16 cellular contexts compared by ENCODE assay signal in the genomic region with DNA sequence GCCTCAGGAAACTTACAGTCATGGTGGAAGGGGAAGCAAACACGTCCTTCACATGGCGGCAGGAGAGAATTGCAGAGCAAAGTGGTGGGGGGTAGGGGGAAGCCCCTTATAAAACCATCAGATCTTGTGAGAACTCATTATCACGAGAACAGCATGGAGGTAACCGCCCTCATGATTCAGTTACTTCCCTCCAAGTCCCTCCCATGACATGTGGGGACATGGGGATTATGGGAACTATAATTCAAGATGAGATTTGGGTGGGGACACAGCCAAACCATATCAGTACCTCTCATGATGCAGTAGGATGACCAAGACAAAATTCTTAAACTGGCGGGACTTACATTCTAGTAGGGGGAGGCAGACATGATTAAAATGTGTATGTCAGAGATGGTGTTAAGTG. TPM values are rescaled to one million over a fixed set of nuclear protein-coding genes. Genes with fewer than 3 reads are reported as not detected.
DNase-seq lines count a peak whose midpoint lies in the region; ATAC-seq and TF ChIP-seq lines count a peak whose summit lies in the region.
"Had no signal": no experiment of that assay in that cellular context is flagged by ENCODE, and none has a peak within 500 bp of the region (broad histone marks: within the 10 kb centered on the region; RNA-seq: fewer than 3 reads in every experiment).

No MANE protein-coding gene starts in this region.

- POLR2A ChIA-PET in activated CD4-positive, alpha-beta memory T cell treated with anti-CD3 and anti-CD28 coated beads, Interleukin-2, amount 10 ng/mL, durations not matched to agents 7 days and 5 days (lab: Charles Lee), result interaction anchor here (0.8 to 2.2 kb wide), 8 partner anchors 8 to 79 kb away, joined by 3 to 29 read pairs (median 4); no protein-coding TSS in a partner anchor

- H3K27me3 Mint-ChIP-seq in stimulated activated naive CD8-positive, alpha-beta T cell treated with anti-CD3 and anti-CD28 coated beads, Interleukin-15, amount 100 ng/mL, for 72 hours, result no peaks in the 10 kb centered on the region
- H3K27me3 Mint-ChIP-seq in activated CD4-positive, alpha-beta memory T cell treated with anti-CD3 and anti-CD28 coated beads, Interleukin-2, amount 10 ng/mL, durations not matched to agents 7 days and 5 days, result no peaks in the 10 kb centered on the region
- H3K27me3 Mint-ChIP-seq in endothelial cell (ENCODE audit: unreplicated experiment), result peaks cover 2% of the 10 kb centered on the region

- CTCF ChIA-PET in activated CD4-positive, alpha-beta memory T cell treated with anti-CD3 and anti-CD28 coated beads, Interleukin-2, amount 10 ng/mL, durations not matched to agents 7 days and 5 days (lab: Charles Lee), result interaction anchor here (1.0 to 2.2 kb wide), 6 partner anchors 10 to 312 kb away, joined by 3 to 15 read pairs (median 4); no protein-coding TSS in a partner anchor

- DNase-seq in stimulated activated naive CD8-positive, alpha-beta T cell treated with anti-CD3 and anti-CD28 coated beads, Interleukin-15, Interleukin-2, amounts not matched to agents 100 U/mL and 50 U/mL, for 24 hours, result peak; percentile 19
- DNase-seq in stimulated activated naive CD8-positive, alpha-beta T cell treated with anti-CD3 and anti-CD28 coated beads, Interleukin-15, amount 100 ng/mL, for 72 hours, result no peak
- no peak for DNase-seq in activated CD4-positive, alpha-beta memory T cell treated with anti-CD3 and anti-CD28 coated beads, Interleukin-2, amount 10 ng/mL, durations not matched to agents 7 days and 5 days
- no peak for DNase-seq in endothelial cell (ENCODE audit: low spot score)
- no peak for DNase-seq in NCI-H2107 treated with DMSO at 0.1 percent for 48 hours (lab: John Stamatoyannopoulos, UW; ENCODE audit: unreplicated experiment)
- DNase-seq in Right ventricle myocardium inferior (ENCODE audit: missing footprints), result no peak
- DNase-seq: activated CD4-positive, alpha-beta T cell treated with anti-CD3 and anti-CD28 coated beads, Interleukin-2, amount 50 U/mL, for 48 hours; cerebellar nuclear complex; Karpas-422; NCI-H2171 treated with DMSO at 0.1 percent for 48 hours; NCI-H774; stimulated activated CD4-positive, alpha-beta T cell treated with anti-CD3 and anti-CD28 coated beads, Interleukin-12 subunit alpha, Interleukin-12 subunit beta, amount 100 ng/mL, for 4 hours had no signal

- H3K4me1 Mint-ChIP-seq in stimulated activated naive CD8-positive, alpha-beta T cell treated with anti-CD3 and anti-CD28 coated beads, Interleukin-15, amount 100 ng/mL, for 72 hours, result peaks cover 80% of the 10 kb centered on the region
- H3K4me1 Mint-ChIP-seq in activated CD4-positive, alpha-beta memory T cell treated with anti-CD3 and anti-CD28 coated beads, Interleukin-2, amount 10 ng/mL, durations not matched to agents 7 days and 5 days, result peaks cover 71% of the 10 kb centered on the region
- H3K4me1 Mint-ChIP-seq in endothelial cell (ENCODE audit: unreplicated experiment), result peaks cover 31% of the 10 kb centered on the region

- H3K9me3 Mint-ChIP-seq in stimulated activated naive CD8-positive, alpha-beta T cell treated with anti-CD3 and anti-CD28 coated beads, Interleukin-15, amount 100 ng/mL, for 72 hours, result peaks cover 7 to 10% of the 10 kb centered on the region in 2 donors
- no peaks in the 10 kb centered on the region for H3K9me3 Mint-ChIP-seq in activated CD4-positive, alpha-beta memory T cell treated with anti-CD3 and anti-CD28 coated beads, Interleukin-2, amount 10 ng/mL, durations not matched to agents 7 days and 5 days
- no peaks in the 10 kb centered on the region for H3K9me3 Mint-ChIP-seq in endothelial cell (ENCODE audit: unreplicated experiment)

- ATAC-seq in stimulated activated naive CD8-positive, alpha-beta T cell treated with anti-CD3 and anti-CD28 coated beads, Interleukin-15, Interleukin-2, amounts not matched to agents 100 U/mL and 50 U/mL, for 24 hours, result peak; percentile 34
- no peak for ATAC-seq in stimulated activated naive CD8-positive, alpha-beta T cell treated with anti-CD3 and anti-CD28 coated beads, Interleukin-15, amount 100 ng/mL, for 72 hours
- ATAC-seq in Right ventricle myocardium inferior (no peak), SK-N-SH treated with all-trans-retinoic acid at 6 μM for 48 hours (no peak)

- H3K36me3 Mint-ChIP-seq in activated CD4-positive, alpha-beta memory T cell treated with anti-CD3 and anti-CD28 coated beads, Interleukin-2, amount 10 ng/mL, durations not matched to agents 7 days and 5 days (ENCODE audit: low read depth), result peaks cover 75% of the 10 kb centered on the region
- H3K36me3 Mint-ChIP-seq in endothelial cell (ENCODE audit: low read depth, unreplicated experiment), result peaks cover 10% of the 10 kb centered on the region

- TF ChIP-seq CTCF in endothelial cell (IDR thresholded peaks at IDR 0.05; ENCODE audit: unreplicated experiment), result no peak

- intact Hi-C loops in Right ventricle myocardium inferior (cut with DNase I), result loop anchor here (2.0 to 10.0 kb wide), 2 partner anchors 309 to 541 kb away; a partner anchor contains a TSS

- H3K4me3 Mint-ChIP-seq in stimulated activated naive CD8-positive, alpha-beta T cell treated with anti-CD3 and anti-CD28 coated beads, Interleukin-15, amount 100 ng/mL, for 72 hours, result peak overlapping the region in 1 of 2 donors; percentile 69
- H3K4me3 Mint-ChIP-seq in activated CD4-positive, alpha-beta memory T cell treated with anti-CD3 and anti-CD28 coated beads, Interleukin-2, amount 10 ng/mL, durations not matched to agents 7 days and 5 days, result no peak overlapping the region
- peak overlapping the region; percentile 53 for H3K4me3 Mint-ChIP-seq in endothelial cell (ENCODE audit: unreplicated experiment)

- peak overlapping the region in 1 of 2 donors; percentile 82 for H3K27ac Mint-ChIP-seq in stimulated activated naive CD8-positive, alpha-beta T cell treated with anti-CD3 and anti-CD28 coated beads, Interleukin-15, amount 100 ng/mL, for 72 hours
- H3K27ac Mint-ChIP-seq in activated CD4-positive, alpha-beta memory T cell treated with anti-CD3 and anti-CD28 coated beads, Interleukin-2, amount 10 ng/mL, durations not matched to agents 7 days and 5 days, result peak overlapping the region; percentile 85
- H3K27ac Mint-ChIP-seq in endothelial cell (ENCODE audit: unreplicated experiment), result peak overlapping the region; percentile 37

TF ChIP-seq in SK-N-SH treated with all-trans-retinoic acid at 6 μM for 48 hours, 23 proteins besides CTCF, POLR2A, EP300 and RAD21 (continues in another document):
- TF ChIP-seq, protein P1, sequence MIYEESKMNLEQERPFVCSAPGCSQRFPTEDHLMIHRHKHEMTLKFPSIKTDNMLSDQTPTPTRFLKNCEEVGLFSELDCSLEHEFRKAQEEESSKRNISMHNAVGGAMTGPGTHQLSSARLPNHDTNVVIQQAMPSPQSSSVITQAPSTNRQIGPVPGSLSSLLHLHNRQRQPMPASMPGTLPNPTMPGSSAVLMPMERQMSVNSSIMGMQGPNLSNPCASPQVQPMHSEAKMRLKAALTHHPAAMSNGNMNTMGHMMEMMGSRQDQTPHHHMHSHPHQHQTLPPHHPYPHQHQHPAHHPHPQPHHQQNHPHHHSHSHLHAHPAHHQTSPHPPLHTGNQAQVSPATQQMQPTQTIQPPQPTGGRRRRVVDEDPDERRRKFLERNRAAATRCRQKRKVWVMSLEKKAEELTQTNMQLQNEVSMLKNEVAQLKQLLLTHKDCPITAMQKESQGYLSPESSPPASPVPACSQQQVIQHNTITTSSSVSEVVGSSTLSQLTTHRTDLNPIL (CRISPR knock-in tag; IDR thresholded peaks at IDR 0.05; ENCODE audit: low read depth), result no peak
- no peak for TF ChIP-seq GLIS3 (CRISPR knock-in tag; IDR thresholded peaks at IDR 0.05)
- TF ChIP-seq, protein P2, sequence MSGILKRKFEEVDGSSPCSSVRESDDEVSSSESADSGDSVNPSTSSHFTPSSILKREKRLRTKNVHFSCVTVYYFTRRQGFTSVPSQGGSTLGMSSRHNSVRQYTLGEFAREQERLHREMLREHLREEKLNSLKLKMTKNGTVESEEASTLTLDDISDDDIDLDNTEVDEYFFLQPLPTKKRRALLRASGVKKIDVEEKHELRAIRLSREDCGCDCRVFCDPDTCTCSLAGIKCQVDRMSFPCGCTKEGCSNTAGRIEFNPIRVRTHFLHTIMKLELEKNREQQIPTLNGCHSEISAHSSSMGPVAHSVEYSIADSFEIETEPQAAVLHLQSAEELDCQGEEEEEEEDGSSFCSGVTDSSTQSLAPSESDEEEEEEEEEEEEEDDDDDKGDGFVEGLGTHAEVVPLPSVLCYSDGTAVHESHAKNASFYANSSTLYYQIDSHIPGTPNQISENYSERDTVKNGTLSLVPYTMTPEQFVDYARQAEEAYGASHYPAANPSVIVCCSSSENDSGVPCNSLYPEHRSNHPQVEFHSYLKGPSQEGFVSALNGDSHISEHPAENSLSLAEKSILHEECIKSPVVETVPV (CRISPR knock-in tag; IDR thresholded peaks at IDR 0.05), result no peak
- TF ChIP-seq TCF4 (CRISPR knock-in tag; IDR thresholded peaks at IDR 0.05; ENCODE audit: borderline replicate concordance), result no peak
- TF ChIP-seq, protein P3, sequence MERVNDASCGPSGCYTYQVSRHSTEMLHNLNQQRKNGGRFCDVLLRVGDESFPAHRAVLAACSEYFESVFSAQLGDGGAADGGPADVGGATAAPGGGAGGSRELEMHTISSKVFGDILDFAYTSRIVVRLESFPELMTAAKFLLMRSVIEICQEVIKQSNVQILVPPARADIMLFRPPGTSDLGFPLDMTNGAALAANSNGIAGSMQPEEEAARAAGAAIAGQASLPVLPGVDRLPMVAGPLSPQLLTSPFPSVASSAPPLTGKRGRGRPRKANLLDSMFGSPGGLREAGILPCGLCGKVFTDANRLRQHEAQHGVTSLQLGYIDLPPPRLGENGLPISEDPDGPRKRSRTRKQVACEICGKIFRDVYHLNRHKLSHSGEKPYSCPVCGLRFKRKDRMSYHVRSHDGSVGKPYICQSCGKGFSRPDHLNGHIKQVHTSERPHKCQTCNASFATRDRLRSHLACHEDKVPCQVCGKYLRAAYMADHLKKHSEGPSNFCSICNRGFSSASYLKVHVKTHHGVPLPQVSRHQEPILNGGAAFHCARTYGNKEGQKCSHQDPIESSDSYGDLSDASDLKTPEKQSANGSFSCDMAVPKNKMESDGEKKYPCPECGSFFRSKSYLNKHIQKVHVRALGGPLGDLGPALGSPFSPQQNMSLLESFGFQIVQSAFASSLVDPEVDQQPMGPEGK (CRISPR knock-in tag; IDR thresholded peaks at IDR 0.05; ENCODE audit: borderline replicate concordance), result no peak
- TF ChIP-seq ZNF8 (CRISPR knock-in tag; IDR thresholded peaks at IDR 0.05), result no peak
- no peak for TF ChIP-seq CSDC2 (CRISPR knock-in tag; IDR thresholded peaks at IDR 0.05)
- no peak for TF ChIP-seq ARNTL (CRISPR knock-in tag; IDR thresholded peaks at IDR 0.05; ENCODE audit: borderline replicate concordance, low read depth)
- no peak for TF ChIP-seq SNAI2 (CRISPR knock-in tag; IDR thresholded peaks at IDR 0.05)
- TF ChIP-seq RARB (CRISPR knock-in tag; IDR thresholded peaks at IDR 0.05), result no peak

RNA-seq across cellular contexts. Expression of a gene that starts 38.8 kb away (rescaled TPM):
- not detected for total RNA-seq in activated CD4-positive, alpha-beta memory T cell treated with anti-CD3 and anti-CD28 coated beads, Interleukin-2, amount 10 ng/mL, durations not matched to agents 7 days and 5 days
- 0.77 TPM for total RNA-seq in endothelial cell (ENCODE audit: unreplicated experiment)
- total RNA-seq in Right ventricle myocardium inferior, result not detected
- total RNA-seq: endothelial cell of umbilical vein; RPMI7951; T-helper 1 cell treated with Interleukin-12 subunit alpha and Interleukin-12 subunit beta and Interleukin-4 antibody, amounts not matched to agents 30 ng/mL and 1 ng/mL, for 36 hours had no signal

RNA-seq across cellular contexts. Expression of a gene that starts 51.6 kb away (rescaled TPM):
- 100 to 1,000 TPM; 377 to 388 TPM for total RNA-seq in activated CD4-positive, alpha-beta memory T cell treated with anti-CD3 and anti-CD28 coated beads, Interleukin-2, amount 10 ng/mL, durations not matched to agents 7 days and 5 days
- total RNA-seq in endothelial cell (ENCODE audit: unreplicated experiment) (370 TPM), Right ventricle myocardium inferior (151 TPM)
